1 cellular context compared by ENCODE assay signal in the genomic region with DNA sequence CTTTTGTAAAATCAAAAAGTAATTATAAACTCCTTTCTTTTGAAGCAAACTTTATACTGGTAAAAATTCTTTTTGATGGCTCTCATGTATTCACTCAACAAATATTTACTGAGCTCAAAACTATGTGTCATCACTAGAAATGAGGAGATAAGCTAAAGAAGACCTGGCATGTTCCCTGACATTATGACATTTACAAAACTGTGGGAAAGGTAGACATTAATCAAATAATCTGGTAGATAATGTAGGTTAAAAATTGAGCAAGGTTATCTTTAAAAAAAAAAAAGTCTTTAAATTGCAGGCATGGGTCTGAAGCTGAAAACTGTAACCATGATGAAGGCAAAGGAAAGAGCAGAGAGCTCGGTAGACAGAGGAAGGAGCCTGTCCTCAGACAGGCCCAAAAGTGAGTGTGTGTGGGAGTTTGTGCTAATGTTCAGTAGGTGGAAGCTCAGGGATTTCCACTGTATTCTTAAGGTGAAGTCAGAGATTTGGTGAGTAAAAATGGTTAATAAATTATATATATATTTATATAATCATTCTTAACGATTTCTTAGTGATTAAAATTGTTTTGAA.
TF ChIP-seq lines count a peak whose summit lies in the region.

No MANE protein-coding gene starts in this region.

TF ChIP-seq in WTC11, 78 proteins besides CTCF, POLR2A, EP300 and RAD21 (continued from another document):
- TF ChIP-seq, protein P1, sequence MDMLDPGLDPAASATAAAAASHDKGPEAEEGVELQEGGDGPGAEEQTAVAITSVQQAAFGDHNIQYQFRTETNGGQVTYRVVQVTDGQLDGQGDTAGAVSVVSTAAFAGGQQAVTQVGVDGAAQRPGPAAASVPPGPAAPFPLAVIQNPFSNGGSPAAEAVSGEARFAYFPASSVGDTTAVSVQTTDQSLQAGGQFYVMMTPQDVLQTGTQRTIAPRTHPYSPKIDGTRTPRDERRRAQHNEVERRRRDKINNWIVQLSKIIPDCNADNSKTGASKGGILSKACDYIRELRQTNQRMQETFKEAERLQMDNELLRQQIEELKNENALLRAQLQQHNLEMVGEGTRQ (CRISPR knock-in tag; IDR thresholded peaks at IDR 0.05), result no peak
- TF ChIP-seq, protein P2, sequence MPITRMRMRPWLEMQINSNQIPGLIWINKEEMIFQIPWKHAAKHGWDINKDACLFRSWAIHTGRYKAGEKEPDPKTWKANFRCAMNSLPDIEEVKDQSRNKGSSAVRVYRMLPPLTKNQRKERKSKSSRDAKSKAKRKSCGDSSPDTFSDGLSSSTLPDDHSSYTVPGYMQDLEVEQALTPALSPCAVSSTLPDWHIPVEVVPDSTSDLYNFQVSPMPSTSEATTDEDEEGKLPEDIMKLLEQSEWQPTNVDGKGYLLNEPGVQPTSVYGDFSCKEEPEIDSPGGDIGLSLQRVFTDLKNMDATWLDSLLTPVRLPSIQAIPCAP (CRISPR knock-in tag; IDR thresholded peaks at IDR 0.05), result no peak
- no peak for TF ChIP-seq NFYB (CRISPR knock-in tag; conservative IDR thresholded peaks at IDR 0.05; ENCODE audit: low read depth)
